22 cellular contexts compared by ENCODE assay signal in the genomic region with DNA sequence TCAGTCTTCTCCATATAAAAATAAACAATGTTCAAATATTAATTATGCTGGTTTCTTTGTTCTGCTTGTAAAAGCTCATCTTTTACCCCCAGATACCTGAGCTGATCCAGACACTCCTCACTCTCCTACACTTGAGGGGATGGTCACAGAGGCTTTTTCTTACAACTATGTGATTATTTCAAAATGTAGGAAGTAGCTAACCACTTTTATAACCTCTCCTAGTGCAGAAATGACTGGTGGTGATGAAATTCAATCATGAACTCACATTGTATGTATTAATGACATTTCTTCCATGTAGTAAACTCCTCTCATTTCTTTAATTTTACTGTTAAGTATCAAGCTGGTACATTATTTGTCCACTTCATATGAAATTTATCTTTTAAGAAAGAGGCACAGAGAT.
DNase-seq lines count a peak whose midpoint lies in the region; ATAC-seq and TF ChIP-seq lines count a peak whose summit lies in the region.
"Had no signal": no experiment of that assay in that cellular context is flagged by ENCODE, and none has a peak within 500 bp of the region (broad histone marks: within the 10 kb centered on the region; RNA-seq: fewer than 3 reads in every experiment).

No MANE protein-coding gene starts in this region.

- no peaks in the 10 kb centered on the region for H3K27me3 Mint-ChIP-seq in chondrocyte (ENCODE audit: low read depth)
- H3K27me3 Mint-ChIP-seq in stimulated activated naive B cell treated with anti-CD40 and anti-IgM and Interleukin-4, amounts not matched to agents 10 μg/mL and 1 μg/mL and 100 μg/mL, for 72 hours, result no peaks in the 10 kb centered on the region
- H3K27me3 Mint-ChIP-seq: IgD-negative memory B cell; naive thymus-derived CD8-positive, alpha-beta T cell had no signal

- 0 out of 2 replicates have a peak overlapping the region, but pooled peaks have one; percentile 26 for H3K14ac ChIP-seq in IMR-90 (replicated peaks; ENCODE audit: low read depth, low read length)

- no peak overlapping the region for H2BK20ac ChIP-seq in IMR-90 (ENCODE audit: low read depth, low read length)

- no peak overlapping the region for H3K18ac ChIP-seq in IMR-90 (ENCODE audit: low read depth, low read length)

- DNase-seq in IMR-90, result peak; percentile 18
- peak; percentile 30 for DNase-seq in NOMO-1 treated with dmso at 0.1 percent for 144 hours (lab: John Stamatoyannopoulos, UW; ENCODE audit: unreplicated experiment)
- DNase-seq in chondrocyte (ENCODE audit: low spot score), result no peak
- no peak for DNase-seq in stimulated activated naive B cell treated with anti-CD40 and anti-IgM and Interleukin-4, amounts not matched to agents 10 μg/mL and 1 μg/mL and 100 μg/mL, for 72 hours
- DNase-seq in NCI-H226, result no peak
- DNase-seq in NCI-H2081 (lab: John Stamatoyannopoulos, UW), result no peak
- no peak for DNase-seq in NCI-H748 treated with DMSO at 0.1 percent for 48 hours (lab: John Stamatoyannopoulos, UW)
- DNase-seq: activated CD4-positive, alpha-beta T cell treated with anti-CD3 and anti-CD28 coated beads, Interleukin-2, amount 50 U/mL, for 1 hour; activated CD8-positive, alpha-beta memory T cell treated with anti-CD3 and anti-CD28 coated beads, Interleukin-2, amount 50 U/mL, for 48 hours; activated effector memory CD4-positive, alpha-beta T cell treated with anti-CD3 and anti-CD28 coated beads, Interleukin-2, amount 50 U/mL, for 16 hours; dermis blood vessel endothelial cell; GF-D8; H7; heart right ventricle; left colon; naive thymus-derived CD8-positive, alpha-beta T cell; NCI-H2171 treated with DMSO at 0.1 percent for 48 hours; NCI-H526; right lobe of liver had no signal

- H3K9ac ChIP-seq in IMR-90 (ENCODE audit: low read depth, low read length), result no peak overlapping the region
- H3K9ac ChIP-seq: parathyroid adenoma had no signal

- H4K8ac ChIP-seq in IMR-90 (ENCODE audit: low read depth in 2 of 2, low read length in 2 of 2), result no peak overlapping the region

- TF ChIP-seq RAD21 in IMR-90 (IDR thresholded peaks at IDR 0.05; ENCODE audit: low read length), result no peak

- TF ChIP-seq CTCF in IMR-90 (conservative IDR thresholded peaks at IDR 0.05; ENCODE audit: low read depth, low read length) (no peak), chondrocyte (IDR thresholded peaks at IDR 0.05) (no peak)

- H2AK9ac ChIP-seq in IMR-90 (replicated peaks; ENCODE audit: low read depth, low read length, poor library complexity), result no peak overlapping the region

- intact Hi-C loops in IMR-90 (cut with micrococcal nuclease), result no loop called here

- no peak overlapping the region for H3K23ac ChIP-seq in IMR-90 (ENCODE audit: low read depth, low read length)

- no peak overlapping the region for H2BK5ac ChIP-seq in IMR-90 (ENCODE audit: low read depth, low read length, poor library complexity, severe bottlenecking)

- no TSS peak for BruUV-seq in IMR-90 (replicated peaks; lab: Mats Ljungman, UMichigan)

- no peaks in the 10 kb centered on the region for H4K20me1 ChIP-seq in IMR-90 (ENCODE audit: insufficient read depth, low read length)

- in situ Hi-C loops in IMR-90 (cut with MboI; ENCODE audit: low sequenced_read_pairs), result no loop called here

- H4K5ac ChIP-seq in IMR-90 (ENCODE audit: low read depth, low read length), result no peak overlapping the region

- ATAC-seq in IMR-90 (ENCODE audit: low read depth), result no peak
- peak; percentile 54 to 61 for ATAC-seq in stimulated activated naive B cell treated with anti-CD40 and anti-IgM and Interleukin-4, amounts not matched to agents 10 μg/mL and 1 μg/mL and 100 μg/mL, for 72 hours (replicated peaks)
- ATAC-seq: heart right ventricle; left colon; naive thymus-derived CD8-positive, alpha-beta T cell had no signal

- no peak overlapping the region for H3K4me3 ChIP-seq in IMR-90 (ENCODE audit: insufficient read depth, low read depth, low read length)
- H3K4me3 ChIP-seq: heart right ventricle, right lobe of liver had no signal

- no peak overlapping the region for H2AFZ ChIP-seq in IMR-90 (replicated peaks; ENCODE audit: low read length, poor library complexity)
- H2AFZ ChIP-seq: parathyroid adenoma had no signal

- H3K27ac Mint-ChIP-seq in chondrocyte (ENCODE audit: unreplicated experiment), result peak overlapping the region; percentile 37
- no peak overlapping the region for H3K27ac Mint-ChIP-seq in stimulated activated naive B cell treated with anti-CD40 and anti-IgM and Interleukin-4, amounts not matched to agents 10 μg/mL and 1 μg/mL and 100 μg/mL, for 72 hours
- H3K27ac Mint-ChIP-seq: IgD-negative memory B cell had no signal

- no peak overlapping the region for H3K4me2 ChIP-seq in IMR-90 (ENCODE audit: low read depth, low read length)

- peaks cover 11% of the 10 kb centered on the region for H3K4me1 ChIP-seq in IMR-90 (ENCODE audit: control insufficient read depth, insufficient read depth, low read length)
- H3K4me1 ChIP-seq: parathyroid adenoma had no signal

- no peak overlapping the region for H3K4ac ChIP-seq in IMR-90 (ENCODE audit: low read depth, low read length)

- no peaks in the 10 kb centered on the region for H3K27me3 ChIP-seq in IMR-90 (ENCODE audit: control insufficient read depth, insufficient read depth, low read length)
- H3K27me3 ChIP-seq: heart right ventricle, right lobe of liver had no signal

- peaks cover 8% of the 10 kb centered on the region; the same call in 1 of the 2 replicates for H3K9me1 ChIP-seq in IMR-90 (ENCODE audit: insufficient read depth, low read length)

- H3K36me3 Mint-ChIP-seq in chondrocyte (ENCODE audit: low read depth), result no peaks in the 10 kb centered on the region
- no peaks in the 10 kb centered on the region for H3K36me3 Mint-ChIP-seq in stimulated activated naive B cell treated with anti-CD40 and anti-IgM and Interleukin-4, amounts not matched to agents 10 μg/mL and 1 μg/mL and 100 μg/mL, for 72 hours
- H3K36me3 Mint-ChIP-seq: IgD-negative memory B cell; naive thymus-derived CD8-positive, alpha-beta T cell had no signal

- H3K56ac ChIP-seq in IMR-90 (ENCODE audit: extremely low read depth, insufficient read depth, low read length), result no peak overlapping the region

- TF ChIP-seq POLR2A in IMR-90 (IDR thresholded peaks at IDR 0.05; ENCODE audit: low read depth, low read length), result no peak

- H3K9me3 Mint-ChIP-seq in chondrocyte (ENCODE audit: low read depth), result no peaks in the 10 kb centered on the region
- H3K9me3 Mint-ChIP-seq in stimulated activated naive B cell treated with anti-CD40 and anti-IgM and Interleukin-4, amounts not matched to agents 10 μg/mL and 1 μg/mL and 100 μg/mL, for 72 hours, result peaks cover 0 to 2% of the 10 kb centered on the region in 2 donors
- H3K9me3 Mint-ChIP-seq: IgD-negative memory B cell; naive thymus-derived CD8-positive, alpha-beta T cell had no signal

- H3K27ac ChIP-seq in IMR-90 (ENCODE audit: insufficient read depth, low read length), result no peak overlapping the region
- H3K27ac ChIP-seq: parathyroid adenoma, right lobe of liver, VCaP had no signal

- no peak overlapping the region for H4K91ac ChIP-seq in IMR-90 (ENCODE audit: insufficient read depth, low read depth, low read length)

- POLR2A ChIA-PET in IMR-90 (lab: Charles Lee; ENCODE audit: unreplicated experiment), result no interaction called here

- CTCF ChIA-PET in IMR-90 (lab: Yijun Ruan, JAX), result no interaction called here

- H3K36me3 ChIP-seq in IMR-90 (ENCODE audit: control insufficient read depth, insufficient read depth, low read length), result no peaks in the 10 kb centered on the region
- H3K36me3 ChIP-seq: heart right ventricle, right lobe of liver had no signal

- H3K4me1 Mint-ChIP-seq in chondrocyte (ENCODE audit: low read depth), result peaks cover 48% of the 10 kb centered on the region
- H3K4me1 Mint-ChIP-seq in stimulated activated naive B cell treated with anti-CD40 and anti-IgM and Interleukin-4, amounts not matched to agents 10 μg/mL and 1 μg/mL and 100 μg/mL, for 72 hours, result peaks cover 13 to 45% of the 10 kb centered on the region in 2 donors

- H2BK15ac ChIP-seq in IMR-90 (ENCODE audit: low read depth, low read length), result peak overlapping the region; percentile 87; the same call in 1 of the 3 replicates

- no peak overlapping the region for H3K4me3 Mint-ChIP-seq in chondrocyte (ENCODE audit: unreplicated experiment)
- no peak overlapping the region for H3K4me3 Mint-ChIP-seq in stimulated activated naive B cell treated with anti-CD40 and anti-IgM and Interleukin-4, amounts not matched to agents 10 μg/mL and 1 μg/mL and 100 μg/mL, for 72 hours
- H3K4me3 Mint-ChIP-seq: IgD-negative memory B cell; naive thymus-derived CD8-positive, alpha-beta T cell had no signal

- no peak overlapping the region for H2AK5ac ChIP-seq in IMR-90 (ENCODE audit: low read depth, low read length)

- H2BK120ac ChIP-seq in IMR-90 (ENCODE audit: low read depth, low read length), result no peak overlapping the region

- H3K79me1 ChIP-seq in IMR-90 (ENCODE audit: low read depth in 1 of 2, low read length in 2 of 2), result peaks cover 0 to 6% of the 10 kb centered on the region in 2 experiments; a peak in 1 of 4 replicates

- dilution Hi-C loops in IMR-90 (cut with HindIII; ENCODE audit: low sequenced_read_pairs, unreplicated experiment), result no loop called here

- H3K9me3 ChIP-seq in IMR-90 (ENCODE audit: control insufficient read depth, insufficient read depth, low read length), result no peaks in the 10 kb centered on the region
- H3K9me3 ChIP-seq: heart right ventricle, right lobe of liver had no signal

TF ChIP-seq in IMR-90, 13 proteins besides CTCF, POLR2A, EP300 and RAD21:
- TF ChIP-seq MAFK (IDR thresholded peaks at IDR 0.05; ENCODE audit: low read depth, low read length), result no peak
- TF ChIP-seq RCOR1 (IDR thresholded peaks at IDR 0.05; ENCODE audit: insufficient replicate concordance, low read length), result no peak
- TF ChIP-seq CEBPB (IDR thresholded peaks at IDR 0.05; ENCODE audit: low read depth, low read length), result no peak
- TF ChIP-seq NFE2L2 (IDR thresholded peaks at IDR 0.05; ENCODE audit: low read depth, low read length), result no peak
- TF ChIP-seq MAZ (IDR thresholded peaks at IDR 0.05; ENCODE audit: borderline replicate concordance, low read depth, low read length), result no peak

Comparison
In these comparisons a context has a peak if more than half of its experiments do, and no peak if none do; other contexts are left out.
1. DNase-seq: peak in IMR-90 (single experiment) and NOMO-1 treated with dmso at 0.1 percent for 144 hours (single experiment); none in chondrocyte (single experiment), stimulated activated naive B cell treated with anti-CD40 and anti-IgM and Interleukin-4, amounts not matched to agents 10 μg/mL and 1 μg/mL and 100 μg/mL, for 72 hours (single experiment), NCI-H226 (single experiment), NCI-H2081 (0 of 2) and NCI-H748 treated with DMSO at 0.1 percent for 48 hours (single experiment).